15 cellular contexts compared by ENCODE assay signal in the genomic region with DNA sequence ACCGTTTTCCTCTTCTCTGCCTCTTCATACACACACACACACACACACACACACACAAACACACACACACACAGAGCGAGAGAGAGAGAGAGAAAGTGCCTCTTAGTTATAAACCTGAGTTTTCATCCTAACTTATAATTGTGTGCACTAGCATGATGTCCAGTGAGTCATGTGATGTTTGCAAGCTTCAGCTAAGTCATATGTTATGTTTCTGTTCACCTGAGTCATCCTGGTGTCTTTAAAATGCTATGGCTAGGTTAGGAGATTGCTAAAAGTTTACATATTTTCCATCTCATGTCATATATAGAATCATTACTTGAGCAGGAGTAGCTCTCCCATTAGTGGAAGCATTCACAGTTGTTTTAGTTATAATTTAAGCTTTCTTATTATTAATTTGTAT.
"Had no signal": no experiment of that assay in that cellular context is flagged by ENCODE, and none has a peak within 500 bp of the region (broad histone marks: within the 10 kb centered on the region; RNA-seq: fewer than 3 reads in every experiment).

No MANE protein-coding gene starts in this region.

- H3K27me3 ChIP-seq: neural progenitor cell, right atrium auricular region, tibial nerve had no signal

- H3K36me3 ChIP-seq: left ventricle myocardium inferior, neural progenitor cell, right atrium auricular region, tibial nerve had no signal

- H3K4me1 ChIP-seq: left ventricle myocardium inferior, neural progenitor cell, right atrium auricular region, tibial nerve had no signal

- H3K36me3 Mint-ChIP-seq: activated naive CD8-positive, alpha-beta T cell treated with anti-CD3 and anti-CD28 coated beads, Interleukin-2, amount 10 ng/mL, durations not matched to agents 7 days and 5 days; immature natural killer cell; neural progenitor cell; stimulated activated naive B cell treated with anti-CD40 and anti-IgM and Interleukin-4, amounts not matched to agents 10 μg/mL and 1 μg/mL and 100 μg/mL, for 72 hours; WTC11 had no signal

- H3K9me3 Mint-ChIP-seq: activated naive CD8-positive, alpha-beta T cell treated with anti-CD3 and anti-CD28 coated beads, Interleukin-2, amount 10 ng/mL, durations not matched to agents 7 days and 5 days; neural progenitor cell; WTC11 had no signal

- H3K27ac Mint-ChIP-seq: activated CD8-positive, alpha-beta T cell treated with anti-CD3 and anti-CD28 coated beads, Interleukin-2, amount 10 ng/mL, durations not matched to agents 7 days and 5 days; activated naive CD8-positive, alpha-beta T cell treated with anti-CD3 and anti-CD28 coated beads, Interleukin-2, amount 10 ng/mL, durations not matched to agents 7 days and 5 days; immature natural killer cell; neural progenitor cell; stimulated activated naive B cell treated with anti-CD40 and anti-IgM and Interleukin-4, amounts not matched to agents 10 μg/mL and 1 μg/mL and 100 μg/mL, for 72 hours; T-helper 17 cell; WTC11 had no signal

- H3K27me3 Mint-ChIP-seq: activated naive CD8-positive, alpha-beta T cell treated with anti-CD3 and anti-CD28 coated beads, Interleukin-2, amount 10 ng/mL, durations not matched to agents 7 days and 5 days; stimulated activated naive B cell treated with anti-CD40 and anti-IgM and Interleukin-4, amounts not matched to agents 10 μg/mL and 1 μg/mL and 100 μg/mL, for 72 hours; T-helper 17 cell had no signal

- ATAC-seq: activated CD8-positive, alpha-beta T cell treated with anti-CD3 and anti-CD28 coated beads, Interleukin-2, amount 10 ng/mL, durations not matched to agents 7 days and 5 days; stimulated activated naive B cell treated with anti-CD40 and anti-IgM and Interleukin-4, amounts not matched to agents 10 μg/mL and 1 μg/mL and 100 μg/mL, for 72 hours; T-helper 17 cell; WTC11 had no signal

- H3K4me3 Mint-ChIP-seq: activated CD8-positive, alpha-beta T cell treated with anti-CD3 and anti-CD28 coated beads, Interleukin-2, amount 10 ng/mL, durations not matched to agents 7 days and 5 days; activated naive CD8-positive, alpha-beta T cell treated with anti-CD3 and anti-CD28 coated beads, Interleukin-2, amount 10 ng/mL, durations not matched to agents 7 days and 5 days; immature natural killer cell; neural progenitor cell; stimulated activated naive B cell treated with anti-CD40 and anti-IgM and Interleukin-4, amounts not matched to agents 10 μg/mL and 1 μg/mL and 100 μg/mL, for 72 hours; T-helper 17 cell; WTC11 had no signal

- H3K9ac ChIP-seq: neural progenitor cell had no signal

- FAIRE-seq: small intestine had no signal

- DNase-seq: activated CD4-positive, alpha-beta T cell treated with anti-CD3 and anti-CD28 coated beads for 48 hours; activated CD8-positive, alpha-beta memory T cell treated with anti-CD3 and anti-CD28 coated beads, Interleukin-2, amount 50 U/mL, for 48 hours; activated CD8-positive, alpha-beta T cell treated with anti-CD3 and anti-CD28 coated beads, Interleukin-2, amount 10 ng/mL, durations not matched to agents 7 days and 5 days; activated naive CD8-positive, alpha-beta T cell treated with anti-CD3 and anti-CD28 coated beads, Interleukin-2, amount 10 ng/mL, durations not matched to agents 7 days and 5 days; aorta; immature natural killer cell; left ventricle myocardium inferior; mesenchymal stem cell; small intestine; stimulated activated naive B cell treated with anti-CD40 and anti-IgM and Interleukin-4, amounts not matched to agents 10 μg/mL and 1 μg/mL and 100 μg/mL, for 72 hours; T-helper 17 cell had no signal

- H3K9me3 ChIP-seq: left ventricle myocardium inferior, right atrium auricular region, tibial nerve had no signal

- H3K4me1 Mint-ChIP-seq: activated naive CD8-positive, alpha-beta T cell treated with anti-CD3 and anti-CD28 coated beads, Interleukin-2, amount 10 ng/mL, durations not matched to agents 7 days and 5 days; immature natural killer cell; neural progenitor cell; stimulated activated naive B cell treated with anti-CD40 and anti-IgM and Interleukin-4, amounts not matched to agents 10 μg/mL and 1 μg/mL and 100 μg/mL, for 72 hours; T-helper 17 cell; WTC11 had no signal

- H3K27ac ChIP-seq: left ventricle myocardium inferior, neural progenitor cell, right atrium auricular region, tibial nerve had no signal

- H3K4me3 ChIP-seq: left ventricle myocardium inferior, neural progenitor cell, right atrium auricular region, tibial nerve had no signal
